ENCODE assay signal across 16 cellular contexts in genomic region chr5:8869932-8870331, GRCh38.
DNase-seq lines count a peak whose midpoint lies in the region; ATAC-seq and TF ChIP-seq lines count a peak whose summit lies in the region.
"Had no signal": no experiment of that assay in that cellular context is flagged by ENCODE, and none has a peak within 500 bp of the region (broad histone marks: within the 10 kb centered on the region; RNA-seq: fewer than 3 reads in every experiment).

No MANE protein-coding gene starts in this region.

- intact Hi-C loops in vagina (cut with DNase I): no loop called here

- DNase-seq in GM03348 (ENCODE audit: low spot score) (peak; percentile 11), GM23338 (ENCODE audit: low spot score) (no peak), NCI-H526 treated with DMSO at 0.1 percent for 48 hours (lab: John Stamatoyannopoulos, UW) (peak; percentile 57), glutamatergic neuron (peak; percentile 25), vagina (ENCODE audit: extremely low spot score in 2 of 2) (no peak), SK-N-DZ (ENCODE audit: low spot score) (no peak), NCI-H1694 treated with DMSO at 0.1 percent for 48 hours (lab: John Stamatoyannopoulos, UW) (no peak)
- DNase-seq: BE2C; CD4-positive, alpha-beta memory T cell; DMS53; GM23248; H7; IMR-90 had no signal

- H3K4me1 Mint-ChIP-seq in GM23338 (peaks cover 18% of the 10 kb centered on the region), glutamatergic neuron (ENCODE audit: low read depth, unreplicated experiment) (peaks cover 7% of the 10 kb centered on the region)
- H3K4me1 Mint-ChIP-seq: CD4-positive, alpha-beta memory T cell had no signal

- no peak overlapping the region for H3K27ac ChIP-seq in GM23338 (ENCODE audit: low read depth)
- H3K27ac ChIP-seq in vagina: no peak overlapping the region
- H3K27ac ChIP-seq: A549, C4-2B, GM23248 had no signal

- H3K9me3 Mint-ChIP-seq in GM23338: 0 out of 3 replicates have a peak, but pooled peaks cover 2% of the 10 kb centered on the region
- no peaks in the 10 kb centered on the region for H3K9me3 Mint-ChIP-seq in glutamatergic neuron (ENCODE audit: unreplicated experiment)

- no peaks in the 10 kb centered on the region for H3K27me3 ChIP-seq in GM23338 (ENCODE audit: insufficient read depth)
- H3K27me3 ChIP-seq in vagina: no peaks in the 10 kb centered on the region
- H3K27me3 ChIP-seq: BE2C had no signal

- peak; percentile 69 for ATAC-seq in GM23338
- ATAC-seq: A549, GM12878 had no signal

- no peaks in the 10 kb centered on the region for H3F3A ChIP-seq in GM23338 (replicated peaks; ENCODE audit: low read depth)

- no peaks in the 10 kb centered on the region for H3K79me2 ChIP-seq in GM23338 (replicated peaks; ENCODE audit: insufficient read depth)

- H3K27ac Mint-ChIP-seq in GM23338 (no peak overlapping the region), glutamatergic neuron (ENCODE audit: unreplicated experiment) (no peak overlapping the region)

- H3K4me1 ChIP-seq in GM23338 (ENCODE audit: insufficient read depth): peaks cover 23% of the 10 kb centered on the region
- no peaks in the 10 kb centered on the region for H3K4me1 ChIP-seq in vagina
- H3K4me1 ChIP-seq: A549, BE2C had no signal

- H2AFZ ChIP-seq in GM23338: peak overlapping the region; percentile 59; the same call in 1 of the 2 replicates
- H2AFZ ChIP-seq: GM23248 had no signal

- H4K20me1 ChIP-seq in GM23338 (replicated peaks; ENCODE audit: insufficient read depth): no peaks in the 10 kb centered on the region

- H3K36me3 ChIP-seq in GM23338 (ENCODE audit: insufficient read depth) (no peaks in the 10 kb centered on the region), vagina (no peaks in the 10 kb centered on the region)
- H3K36me3 ChIP-seq: BE2C had no signal

- TF ChIP-seq CTCF in GM23338 (conservative IDR thresholded peaks at IDR 0.05; ENCODE audit: low read depth in 2 of 2) (no peak), glutamatergic neuron (IDR thresholded peaks at IDR 0.05; ENCODE audit: partially characterized antibody, unreplicated experiment) (no peak), vagina (IDR thresholded peaks at IDR 0.05) (no peak)

- H3K4me3 Mint-ChIP-seq in GM23338 (no peak overlapping the region), glutamatergic neuron (ENCODE audit: unreplicated experiment) (no peak overlapping the region)
- H3K4me3 Mint-ChIP-seq: CD4-positive, alpha-beta memory T cell had no signal

- H3K9me3 ChIP-seq in vagina: no peaks in the 10 kb centered on the region
- H3K9me3 ChIP-seq: A549, BE2C had no signal

- H3K27me3 Mint-ChIP-seq in GM23338 (ENCODE audit: insufficient read depth, low read depth, poor library complexity): peaks cover 1% of the 10 kb centered on the region
- H3K27me3 Mint-ChIP-seq in glutamatergic neuron (ENCODE audit: unreplicated experiment): no peaks in the 10 kb centered on the region
- H3K27me3 Mint-ChIP-seq: CD4-positive, alpha-beta memory T cell had no signal

- peaks cover 9% of the 10 kb centered on the region; the same call in 1 of the 2 replicates for H3K9me2 ChIP-seq in GM23338 (ENCODE audit: insufficient read depth)

- no peak for TF ChIP-seq POLR2A in vagina (IDR thresholded peaks at IDR 0.05)

- no peak overlapping the region for H3K4me3 ChIP-seq in GM23338
- H3K4me3 ChIP-seq in vagina: no peak overlapping the region
- H3K4me3 ChIP-seq: A549, GM12878, GM23248 had no signal

- H3K36me3 Mint-ChIP-seq in GM23338 (ENCODE audit: low read depth): no peaks in the 10 kb centered on the region
- H3K36me3 Mint-ChIP-seq in glutamatergic neuron (ENCODE audit: unreplicated experiment): no peaks in the 10 kb centered on the region
- H3K36me3 Mint-ChIP-seq: CD4-positive, alpha-beta memory T cell had no signal

- peak overlapping the region; percentile 58; the same call in 1 of the 2 replicates for H3K4me2 ChIP-seq in GM23338
- H3K4me2 ChIP-seq: A549 had no signal

TF ChIP-seq in GM23338, 12 proteins besides CTCF, POLR2A, EP300 and RAD21 (continues in another document):
- no peak for TF ChIP-seq EZH2 (IDR thresholded peaks at IDR 0.05; ENCODE audit: low read depth, unreplicated experiment)
- TF ChIP-seq REST (IDR thresholded peaks at IDR 0.05; ENCODE audit: unreplicated experiment): no peak
- TF ChIP-seq EZH2phosphoT487 (IDR thresholded peaks at IDR 0.05; ENCODE audit: unreplicated experiment): no peak
- TF ChIP-seq STAT1 (IDR thresholded peaks at IDR 0.05; ENCODE audit: unreplicated experiment): no peak
- no peak for TF ChIP-seq ETS1 (IDR thresholded peaks at IDR 0.05)
- no peak for TF ChIP-seq POLR2AphosphoS5 (IDR thresholded peaks at IDR 0.05; ENCODE audit: low read depth)
- TF ChIP-seq NANOG (IDR thresholded peaks at IDR 0.05; ENCODE audit: borderline replicate concordance): no peak
- no peak for TF ChIP-seq JUNB (IDR thresholded peaks at IDR 0.05; ENCODE audit: unreplicated experiment)
- TF ChIP-seq ZNF331 (CRISPR knock-in tag; IDR thresholded peaks at IDR 0.05; ENCODE audit: low read depth): no peak
- TF ChIP-seq ZNF114 (CRISPR knock-in tag; IDR thresholded peaks at IDR 0.05): no peak

Comparison
In these comparisons a context has a peak if more than half of its experiments do, and no peak if none do; other contexts are left out.
1. DNase-seq: peak in GM03348 (single experiment), NCI-H526 treated with DMSO at 0.1 percent for 48 hours (single experiment) and glutamatergic neuron (single experiment); none in GM23338 (single experiment), vagina (0 of 2), SK-N-DZ (single experiment) and NCI-H1694 treated with DMSO at 0.1 percent for 48 hours (single experiment).